Comparison of ENCODE assay signal across 23 cellular contexts in genomic region chr9:40927851-40928802, GRCh38.
"Had no signal": no experiment of that assay in that cellular context is flagged by ENCODE, and none has a peak within 500 bp of the region (broad histone marks: within the 10 kb centered on the region; RNA-seq: fewer than 3 reads in every experiment).

No MANE protein-coding gene starts in this region.

- H3K4me1 ChIP-seq: adrenal gland had no signal

- H3K4me3 ChIP-seq: adrenal gland had no signal

- H3K27me3 Mint-ChIP-seq: activated B cell treated with CpG ODN at 0.5 μM for 24 hours; activated CD4-positive, alpha-beta memory T cell treated with anti-CD3 and anti-CD28 coated beads, Interleukin-2, amount 10 ng/mL, durations not matched to agents 7 days and 5 days; activated naive CD8-positive, alpha-beta T cell treated with anti-CD3 and anti-CD28 coated beads, Interleukin-2, amount 10 ng/mL, durations not matched to agents 7 days and 5 days had no signal

- H3K36me3 Mint-ChIP-seq: activated naive CD8-positive, alpha-beta T cell treated with anti-CD3 and anti-CD28 coated beads, Interleukin-2, amount 10 ng/mL, durations not matched to agents 7 days and 5 days had no signal

- H3K27ac Mint-ChIP-seq: activated B cell treated with CpG ODN at 0.5 μM for 24 hours; activated CD4-positive, alpha-beta memory T cell treated with anti-CD3 and anti-CD28 coated beads, Interleukin-2, amount 10 ng/mL, durations not matched to agents 7 days and 5 days; activated naive CD8-positive, alpha-beta T cell treated with anti-CD3 and anti-CD28 coated beads, Interleukin-2, amount 10 ng/mL, durations not matched to agents 7 days and 5 days; T-helper 1 cell treated with Interleukin-12 subunit alpha and Interleukin-12 subunit beta and Interleukin-4 antibody, amounts not matched to agents 30 μg/mL and 1 μg/mL, for 36 hours had no signal

- H3K27ac ChIP-seq: adrenal gland had no signal

- DNase-seq: activated B cell treated with CpG ODN at 0.5 μM for 24 hours; activated CD4-positive, alpha-beta memory T cell treated with anti-CD3 and anti-CD28 coated beads, Interleukin-2, amount 10 ng/mL, durations not matched to agents 7 days and 5 days; activated CD4-positive, alpha-beta T cell treated with anti-CD3 and anti-CD28 coated beads for 1 hour; activated CD4-positive, alpha-beta T cell treated with anti-CD3 and anti-CD28 coated beads, Interleukin-2, amount 50 U/mL, for 1 hour; activated naive CD4-positive, alpha-beta T cell treated with anti-CD3 and anti-CD28 coated beads, Interleukin-2, amount 50 U/mL, for 16 hours; activated naive CD8-positive, alpha-beta T cell treated with anti-CD3 and anti-CD28 coated beads, Interleukin-2, amount 10 ng/mL, durations not matched to agents 7 days and 5 days; activated T-cell treated with anti-CD3 and anti-CD28 coated beads for 4 hours; activated T-cell treated with anti-CD3 and anti-CD28 coated beads, Interleukin-2, amount 50 U/mL, for 48 hours; adrenal gland; anterior cingulate cortex; MM.1S; NCI-H1105; NCI-H1436; NCI-H1694 treated with DMSO at 0.1 percent for 48 hours; NCI-H2029 treated with DMSO at 0.1 percent for 48 hours; NCI-H345; NCI-H510A; NCI-H526 treated with DMSO at 0.1 percent for 48 hours; NCI-H82; RPMI8226; SHP77 had no signal

- H3K4me1 Mint-ChIP-seq: activated B cell treated with CpG ODN at 0.5 μM for 24 hours; activated CD4-positive, alpha-beta memory T cell treated with anti-CD3 and anti-CD28 coated beads, Interleukin-2, amount 10 ng/mL, durations not matched to agents 7 days and 5 days; activated naive CD8-positive, alpha-beta T cell treated with anti-CD3 and anti-CD28 coated beads, Interleukin-2, amount 10 ng/mL, durations not matched to agents 7 days and 5 days had no signal

- H3K4me3 Mint-ChIP-seq: activated B cell treated with CpG ODN at 0.5 μM for 24 hours; activated CD4-positive, alpha-beta memory T cell treated with anti-CD3 and anti-CD28 coated beads, Interleukin-2, amount 10 ng/mL, durations not matched to agents 7 days and 5 days; activated naive CD8-positive, alpha-beta T cell treated with anti-CD3 and anti-CD28 coated beads, Interleukin-2, amount 10 ng/mL, durations not matched to agents 7 days and 5 days; T-helper 1 cell treated with Interleukin-12 subunit alpha and Interleukin-12 subunit beta and Interleukin-4 antibody, amounts not matched to agents 30 μg/mL and 1 μg/mL, for 36 hours had no signal

- ATAC-seq: Panc1 had no signal

- H3K36me3 ChIP-seq: adrenal gland had no signal

- H3K27me3 ChIP-seq: adrenal gland had no signal
